Comparison of ENCODE assay signal across 12 cellular contexts in the genomic region with DNA sequence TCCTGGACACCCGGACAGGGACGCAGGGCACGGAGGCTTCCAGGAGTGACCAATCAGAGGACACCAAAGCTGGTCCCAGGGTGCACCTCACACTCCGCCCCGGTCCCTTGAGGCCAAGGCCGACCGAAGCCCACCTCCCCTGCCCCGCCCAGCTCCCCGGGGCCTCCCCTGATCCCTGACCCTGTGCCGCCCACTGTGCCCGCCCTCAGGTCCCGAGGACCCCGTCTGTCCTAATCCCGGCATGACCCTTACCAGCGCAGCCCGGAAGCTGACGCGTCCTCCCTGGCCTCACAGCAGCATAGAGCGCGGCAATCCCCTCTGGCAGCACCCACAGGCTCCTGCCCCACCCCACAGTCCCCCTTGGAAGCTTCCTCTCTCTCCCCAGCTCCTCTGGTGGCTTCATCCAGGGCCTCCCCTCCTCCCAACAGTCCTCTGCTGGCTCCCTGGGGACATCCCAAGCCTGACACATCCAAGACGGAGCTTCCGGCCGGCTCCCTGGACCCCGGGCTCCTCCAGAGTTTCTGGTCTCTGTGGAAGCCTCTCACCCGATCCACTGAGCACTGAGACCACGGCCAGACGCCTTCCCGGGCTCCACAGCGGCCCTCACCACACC. TPM values are rescaled to one million over a fixed set of nuclear protein-coding genes. Genes with fewer than 3 reads are reported as not detected.
DNase-seq lines count a peak whose midpoint lies in the region; ATAC-seq, FAIRE-seq and TF ChIP-seq lines count a peak whose summit lies in the region.
"Had no signal": no experiment of that assay in that cellular context is flagged by ENCODE, and none has a peak within 500 bp of the region (broad histone marks: within the 10 kb centered on the region; RNA-seq: fewer than 3 reads in every experiment).

No MANE protein-coding gene starts in this region.

- no peaks in the 10 kb centered on the region for H3K9me3 ChIP-seq in right atrium auricular region
- H3K9me3 ChIP-seq in heart left ventricle, result peaks cover 0 to 4% (median 0%) of the 10 kb centered on the region in 12 donors
- H3K9me3 ChIP-seq in effector memory CD4-positive, alpha-beta T cell (ENCODE audit: control insufficient read depth, low read length), result no peaks in the 10 kb centered on the region
- H3K9me3 ChIP-seq: BLaER1 treated with 17β-estradiol and CSF1 and Interleukin-3, amounts not matched to agents 10 nM and 100 nM had no signal

- FAIRE-seq in GM12891 (lab: Jason Lieb, UNC), result no peak

- WGBS in heart left ventricle, 4 donors, result 53 to 70% (median 62%) methylated on average over 15 to 29 of the region's 29 CpGs

- intact Hi-C loops in Right ventricle myocardium inferior (cut with DNase I), result no loop called here
- intact Hi-C loops in heart left ventricle (cut with DNase I), result no loop called here

- H3K36me3 ChIP-seq in right atrium auricular region (no peaks in the 10 kb centered on the region), heart left ventricle (peaks cover 0 to 15% (median 0%) of the 10 kb centered on the region in 9 donors)
- no peaks in the 10 kb centered on the region for H3K36me3 ChIP-seq in effector memory CD4-positive, alpha-beta T cell (ENCODE audit: control insufficient read depth, insufficient read depth, low read length)

- H3K4me1 ChIP-seq in right atrium auricular region, result no peaks in the 10 kb centered on the region
- no peaks in the 10 kb centered on the region for H3K4me1 ChIP-seq in heart left ventricle
- peaks cover 8% of the 10 kb centered on the region for H3K4me1 ChIP-seq in effector memory CD4-positive, alpha-beta T cell (ENCODE audit: control insufficient read depth, insufficient read depth, low read length, poor library complexity, severe bottlenecking)

- TF ChIP-seq CTCF in right atrium auricular region (IDR thresholded peaks at IDR 0.05) (no peak), heart left ventricle (IDR thresholded peaks at IDR 0.05) (no peak)

- H3K27ac ChIP-seq in right atrium auricular region (no peak overlapping the region), heart left ventricle (no peak overlapping the region)
- no peak overlapping the region for H3K27ac ChIP-seq in effector memory CD4-positive, alpha-beta T cell (ENCODE audit: insufficient read depth, low read length, poor library complexity, severe bottlenecking)
- H3K27ac ChIP-seq: BLaER1 treated with 17β-estradiol and CSF1 and Interleukin-3, amounts not matched to agents 10 nM and 100 nM had no signal

- no peak for TF ChIP-seq POLR2A in heart left ventricle (IDR thresholded peaks at IDR 0.05)
- no peak for TF ChIP-seq POLR2A in GM12891 (IDR thresholded peaks at IDR 0.05; ENCODE audit: low read depth, low read length)

- ATAC-seq in Right ventricle myocardium inferior (peak; percentile 43), heart left ventricle (peak; percentile 32 to 54 (median 46))

- no peak for DNase-seq in Right ventricle myocardium inferior (ENCODE audit: missing footprints)
- DNase-seq in right atrium auricular region (ENCODE audit: low spot score), result no peak
- peak; percentile 32 for DNase-seq in RKO (ENCODE audit: low spot score)
- peak in 2 of 5 donors; percentile 58 to 66 for DNase-seq in heart left ventricle
- no peak for DNase-seq in NCI-H1105 treated with DMSO at 0.1 percent for 48 hours (lab: John Stamatoyannopoulos, UW)
- DNase-seq in LoVo (ENCODE audit: low spot score), result no peak
- DNase-seq in GM12891 (ENCODE audit: insufficient read length, low spot score), result no peak
- no peak for DNase-seq in effector memory CD4-positive, alpha-beta T cell

- H3K4me3 ChIP-seq in right atrium auricular region, result no peak overlapping the region
- peak overlapping the region in 4 of 12 donors; percentile 7 to 32 (median 28) for H3K4me3 ChIP-seq in heart left ventricle
- no peak overlapping the region for H3K4me3 ChIP-seq in effector memory CD4-positive, alpha-beta T cell (ENCODE audit: insufficient read depth, low read depth, low read length, poor library complexity, severe bottlenecking)
- H3K4me3 ChIP-seq: BLaER1 treated with 17β-estradiol and CSF1 and Interleukin-3, amounts not matched to agents 10 nM and 100 nM had no signal

- H3K27me3 ChIP-seq in right atrium auricular region (no peaks in the 10 kb centered on the region), heart left ventricle (peaks cover 0 to 5% (median 0%) of the 10 kb centered on the region in 9 donors)
- peaks cover 3% of the 10 kb centered on the region for H3K27me3 ChIP-seq in effector memory CD4-positive, alpha-beta T cell (replicated peaks; ENCODE audit: control insufficient read depth, insufficient read depth, low read length, poor library complexity, severe bottlenecking)
- H3K27me3 ChIP-seq: BLaER1 treated with 17β-estradiol and CSF1 and Interleukin-3, amounts not matched to agents 10 nM and 100 nM had no signal

TF ChIP-seq in GM12891, 5 proteins besides CTCF, POLR2A, EP300 and RAD21:
- TF ChIP-seq TAF1 (IDR thresholded peaks at IDR 0.05; ENCODE audit: low read depth, low read length) (no peak), SPI1 (IDR thresholded peaks at IDR 0.05; ENCODE audit: low read depth, low read length) (no peak), POU2F2 (IDR thresholded peaks at IDR 0.05; ENCODE audit: low read depth, low read length) (no peak), PAX5 (IDR thresholded peaks at IDR 0.05; ENCODE audit: insufficient read depth, low read length, severe bottlenecking) (no peak), POLR2AphosphoS5 (IDR thresholded peaks at IDR 0.05; ENCODE audit: low read depth, low read length) (no peak)

RNA-seq across cellular contexts. Expression of a gene that starts 7.4 kb away (rescaled TPM):
- total RNA-seq in Right ventricle myocardium inferior (109 TPM), right atrium auricular region (10 to 100 TPM; 55.8 to 75.0 TPM), heart left ventricle (100 to 1,000 TPM in 3 of 9 donors, 10 to 100 TPM in 6; 61.9 to 200 (median 84.6) TPM)
- 100 to 1,000 TPM; 122 to 148 TPM for polyA plus RNA-seq in heart left ventricle
- 23.2 TPM for polyA plus RNA-seq in GM12891 (2012; ENCODE audit: low read depth, missing spikeins)

RNA-seq across cellular contexts. Expression of a gene that starts 16.9 kb away (rescaled TPM):
- 10.3 TPM for total RNA-seq in Right ventricle myocardium inferior
- total RNA-seq in right atrium auricular region, result 10 to 100 TPM; 30.3 to 33.2 TPM
- total RNA-seq in heart left ventricle, result 10 to 100 TPM in 8 of 9 donors, 1 to 10 TPM in 1; 5.7 to 39.3 (median 11.3) TPM
- polyA plus RNA-seq in heart left ventricle, result 10 to 100 TPM; 18.3 to 18.6 TPM
- 5.4 TPM for polyA plus RNA-seq in GM12891 (2012; ENCODE audit: low read depth, missing spikeins)

RNA-seq across cellular contexts. Expression of a gene that starts 19.7 kb away (rescaled TPM):
- total RNA-seq in Right ventricle myocardium inferior (not detected), right atrium auricular region (under 1 TPM in 1 of 2 donors, not detected in 1; 0.79 TPM), heart left ventricle (1 to 10 TPM in 2 of 9 donors, under 1 TPM in 2, not detected in 5; 0.40 to 3.0 (median 0.87) TPM)
- under 1 TPM; 0.12 to 0.34 TPM for polyA plus RNA-seq in heart left ventricle
- 0.42 TPM for polyA plus RNA-seq in GM12891 (2012; ENCODE audit: low read depth, missing spikeins)
- total RNA-seq: dermis microvascular lymphatic vessel endothelial cell, glomerular endothelial cell, neural crest cell had no signal

RNA-seq across cellular contexts. Expression of a gene that starts 27.9 kb away (rescaled TPM):
- 0.19 TPM for total RNA-seq in Right ventricle myocardium inferior
- total RNA-seq in right atrium auricular region, result not detected
- total RNA-seq in heart left ventricle, result under 1 TPM in 8 of 9 donors, not detected in 1; 0.23 to 0.56 (median 0.36) TPM
- under 1 TPM; 0.04 to 0.61 TPM for polyA plus RNA-seq in heart left ventricle
- polyA plus RNA-seq in GM12891 (2012; ENCODE audit: low read depth, missing spikeins), result 0.68 TPM
- total RNA-seq: dermis microvascular lymphatic vessel endothelial cell had no signal

RNA-seq across cellular contexts. Expression of a gene that starts 48.2 kb away (rescaled TPM):
- total RNA-seq in Right ventricle myocardium inferior (1,651 TPM), right atrium auricular region (1,000 to 10,000 TPM; 1,033 to 1,569 TPM), heart left ventricle (1,000 to 10,000 TPM; 1,160 to 2,590 (median 1,462) TPM)
- polyA plus RNA-seq in heart left ventricle, result 1,000 to 10,000 TPM in 1 of 2 donors, 100 to 1,000 TPM in 1; 727 to 2,989 TPM
- 184 TPM for polyA plus RNA-seq in GM12891 (2012; ENCODE audit: low read depth, missing spikeins)
